ENCODE assay signal across 1 cellular context in the genomic region with DNA sequence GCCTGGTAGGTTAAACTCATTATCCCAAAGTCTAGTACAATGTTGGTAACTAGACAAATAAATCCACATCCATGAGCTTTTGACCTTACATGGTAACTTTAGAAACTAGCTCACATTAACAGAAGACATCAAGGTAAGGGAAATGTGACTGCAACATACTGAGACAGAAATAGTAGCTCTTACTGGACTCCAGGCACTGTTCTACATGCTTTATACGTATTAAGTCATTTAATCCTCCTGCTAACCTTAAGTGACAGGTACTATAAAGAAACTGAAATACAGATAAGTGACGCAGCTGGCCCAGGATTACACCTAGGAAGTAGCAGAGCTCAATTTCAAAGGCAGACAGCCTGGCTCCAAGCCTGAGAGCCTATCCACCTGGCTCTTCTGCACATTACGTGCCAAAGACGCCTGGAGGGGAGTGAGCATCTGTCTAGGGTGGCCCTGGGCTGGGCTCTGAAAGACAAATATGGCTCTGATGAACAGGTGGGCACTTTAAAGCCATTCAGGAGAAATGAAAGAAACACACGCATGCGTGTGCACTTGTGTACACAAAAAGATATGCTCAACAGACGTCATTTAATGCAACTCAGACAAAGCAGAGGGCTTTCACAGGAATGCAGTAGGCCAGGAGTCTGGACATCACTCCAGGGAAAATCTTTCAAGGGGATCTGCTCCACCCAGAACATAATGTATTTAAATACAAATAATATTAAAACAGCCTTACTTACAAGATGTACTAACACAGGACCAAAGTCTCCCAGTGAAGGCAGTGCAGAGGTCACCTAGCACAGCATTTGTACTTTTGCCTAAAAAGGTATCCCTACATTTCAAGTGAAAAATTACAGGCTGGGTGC.
TF ChIP-seq lines count a peak whose summit lies in the region.

No MANE protein-coding gene starts in this region.

TF ChIP-seq in HepG2, 621 proteins besides CTCF, POLR2A, EP300 and RAD21 (continued from another document and continues in another):
- TF ChIP-seq PRMT3 (CRISPR knock-in tag; IDR thresholded peaks at IDR 0.05; ENCODE audit: borderline replicate concordance, low read depth) (no peak), GATAD2A (CRISPR knock-in tag; IDR thresholded peaks at IDR 0.05) (peak; percentile 21; the same call in 1 of the 2 replicates), HNF4A (CRISPR knock-in tag; IDR thresholded peaks at IDR 0.05) (peak; percentile 35; the same call in 1 of the 2 replicates), ZNF335 (CRISPR knock-in tag; IDR thresholded peaks at IDR 0.05) (no peak), ZSCAN30 (CRISPR knock-in tag; IDR thresholded peaks at IDR 0.05) (no peak), ZNF652 (CRISPR knock-in tag; IDR thresholded peaks at IDR 0.05; ENCODE audit: borderline replicate concordance, low read depth) (peak; percentile 13; the same call in 1 of the 2 replicates), ZMYM4 (CRISPR knock-in tag; IDR thresholded peaks at IDR 0.05) (no peak), ATF1 (CRISPR knock-in tag; IDR thresholded peaks at IDR 0.05) (peak; percentile 33; the same call in 1 of the 2 replicates), ZNF296 (CRISPR knock-in tag; conservative IDR thresholded peaks at IDR 0.05) (no peak), ZBTB1 (CRISPR knock-in tag; IDR thresholded peaks at IDR 0.05; ENCODE audit: borderline replicate concordance) (no peak), RXRB (CRISPR knock-in tag; IDR thresholded peaks at IDR 0.05; ENCODE audit: borderline replicate concordance) (peak; percentile 33; the same call in 1 of the 2 replicates), ZNF251 (CRISPR knock-in tag; IDR thresholded peaks at IDR 0.05) (no peak), ZNF143 (CRISPR knock-in tag; IDR thresholded peaks at IDR 0.05) (no peak), CENPX (CRISPR knock-in tag; IDR thresholded peaks at IDR 0.05) (no peak), THYN1 (CRISPR knock-in tag; IDR thresholded peaks at IDR 0.05; ENCODE audit: borderline replicate concordance, low read depth) (no peak), GABPB1 (CRISPR knock-in tag; IDR thresholded peaks at IDR 0.05) (no peak), ZIK1 (CRISPR knock-in tag; IDR thresholded peaks at IDR 0.05; ENCODE audit: borderline replicate concordance, low read depth) (no peak), SRSF1 (optimal IDR thresholded peaks at IDR 0.05; ENCODE audit: low read depth, low read length) (no peak), ZBTB38 (CRISPR knock-in tag; IDR thresholded peaks at IDR 0.05) (peak; percentile 52; the same call in 1 of the 2 replicates), ZFP36 (IDR thresholded peaks at IDR 0.05; ENCODE audit: borderline replicate concordance, low read depth, low read length, partially characterized antibody) (no peak), NCOA1 (CRISPR knock-in tag; IDR thresholded peaks at IDR 0.05) (no peak), KDM3A (CRISPR knock-in tag; IDR thresholded peaks at IDR 0.05; ENCODE audit: low read depth) (no peak), HOXA9 (CRISPR knock-in tag; IDR thresholded peaks at IDR 0.05; ENCODE audit: borderline replicate concordance) (no peak), ZFAT (CRISPR knock-in tag; conservative IDR thresholded peaks at IDR 0.05) (no peak), ZNF326 (CRISPR knock-in tag; IDR thresholded peaks at IDR 0.05; ENCODE audit: borderline replicate concordance) (no peak)
- TF ChIP-seq, protein P1, sequence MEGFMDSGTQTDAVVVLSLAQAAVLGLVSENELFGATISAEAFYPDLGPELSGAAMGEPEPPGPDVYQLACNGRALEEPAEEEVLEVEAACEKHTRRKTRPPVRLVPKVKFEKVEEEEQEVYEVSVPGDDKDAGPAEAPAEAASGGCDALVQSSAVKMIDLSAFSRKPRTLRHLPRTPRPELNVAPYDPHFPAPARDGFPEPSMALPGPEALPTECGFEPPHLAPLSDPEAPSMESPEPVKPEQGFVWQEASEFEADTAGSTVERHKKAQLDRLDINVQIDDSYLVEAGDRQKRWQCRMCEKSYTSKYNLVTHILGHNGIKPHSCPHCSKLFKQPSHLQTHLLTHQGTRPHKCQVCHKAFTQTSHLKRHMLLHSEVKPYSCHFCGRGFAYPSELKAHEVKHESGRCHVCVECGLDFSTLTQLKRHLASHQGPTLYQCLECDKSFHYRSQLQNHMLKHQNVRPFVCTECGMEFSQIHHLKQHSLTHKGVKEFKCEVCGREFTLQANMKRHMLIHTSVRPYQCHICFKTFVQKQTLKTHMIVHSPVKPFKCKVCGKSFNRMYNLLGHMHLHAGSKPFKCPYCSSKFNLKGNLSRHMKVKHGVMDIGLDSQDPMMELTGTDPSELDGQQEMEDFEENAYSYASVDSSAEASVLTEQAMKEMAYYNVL (CRISPR knock-in tag; IDR thresholded peaks at IDR 0.05; ENCODE audit: borderline replicate concordance), result no peak
- TF ChIP-seq, protein P2, sequence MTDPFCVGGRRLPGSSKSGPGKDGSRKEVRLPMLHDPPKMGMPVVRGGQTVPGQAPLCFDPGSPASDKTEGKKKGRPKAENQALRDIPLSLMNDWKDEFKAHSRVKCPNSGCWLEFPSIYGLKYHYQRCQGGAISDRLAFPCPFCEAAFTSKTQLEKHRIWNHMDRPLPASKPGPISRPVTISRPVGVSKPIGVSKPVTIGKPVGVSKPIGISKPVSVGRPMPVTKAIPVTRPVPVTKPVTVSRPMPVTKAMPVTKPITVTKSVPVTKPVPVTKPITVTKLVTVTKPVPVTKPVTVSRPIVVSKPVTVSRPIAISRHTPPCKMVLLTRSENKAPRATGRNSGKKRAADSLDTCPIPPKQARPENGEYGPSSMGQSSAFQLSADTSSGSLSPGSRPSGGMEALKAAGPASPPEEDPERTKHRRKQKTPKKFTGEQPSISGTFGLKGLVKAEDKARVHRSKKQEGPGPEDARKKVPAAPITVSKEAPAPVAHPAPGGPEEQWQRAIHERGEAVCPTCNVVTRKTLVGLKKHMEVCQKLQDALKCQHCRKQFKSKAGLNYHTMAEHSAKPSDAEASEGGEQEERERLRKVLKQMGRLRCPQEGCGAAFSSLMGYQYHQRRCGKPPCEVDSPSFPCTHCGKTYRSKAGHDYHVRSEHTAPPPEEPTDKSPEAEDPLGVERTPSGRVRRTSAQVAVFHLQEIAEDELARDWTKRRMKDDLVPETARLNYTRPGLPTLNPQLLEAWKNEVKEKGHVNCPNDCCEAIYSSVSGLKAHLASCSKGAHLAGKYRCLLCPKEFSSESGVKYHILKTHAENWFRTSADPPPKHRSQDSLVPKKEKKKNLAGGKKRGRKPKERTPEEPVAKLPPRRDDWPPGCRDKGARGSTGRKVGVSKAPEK (CRISPR knock-in tag; IDR thresholded peaks at IDR 0.05; ENCODE audit: borderline replicate concordance), result no peak
- TF ChIP-seq, protein P3, sequence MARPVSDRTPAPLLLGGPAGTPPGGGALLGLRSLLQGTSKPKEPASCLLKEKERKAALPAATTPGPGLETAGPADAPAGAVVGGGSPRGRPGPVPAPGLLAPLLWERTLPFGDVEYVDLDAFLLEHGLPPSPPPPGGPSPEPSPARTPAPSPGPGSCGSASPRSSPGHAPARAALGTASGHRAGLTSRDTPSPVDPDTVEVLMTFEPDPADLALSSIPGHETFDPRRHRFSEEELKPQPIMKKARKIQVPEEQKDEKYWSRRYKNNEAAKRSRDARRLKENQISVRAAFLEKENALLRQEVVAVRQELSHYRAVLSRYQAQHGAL (CRISPR knock-in tag; IDR thresholded peaks at IDR 0.05; ENCODE audit: not compliant biosample characterization), result no peak
- TF ChIP-seq, protein P4, sequence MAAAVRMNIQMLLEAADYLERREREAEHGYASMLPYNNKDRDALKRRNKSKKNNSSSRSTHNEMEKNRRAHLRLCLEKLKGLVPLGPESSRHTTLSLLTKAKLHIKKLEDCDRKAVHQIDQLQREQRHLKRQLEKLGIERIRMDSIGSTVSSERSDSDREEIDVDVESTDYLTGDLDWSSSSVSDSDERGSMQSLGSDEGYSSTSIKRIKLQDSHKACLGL (CRISPR knock-in tag; IDR thresholded peaks at IDR 0.05), result no peak
- TF ChIP-seq, protein P5, sequence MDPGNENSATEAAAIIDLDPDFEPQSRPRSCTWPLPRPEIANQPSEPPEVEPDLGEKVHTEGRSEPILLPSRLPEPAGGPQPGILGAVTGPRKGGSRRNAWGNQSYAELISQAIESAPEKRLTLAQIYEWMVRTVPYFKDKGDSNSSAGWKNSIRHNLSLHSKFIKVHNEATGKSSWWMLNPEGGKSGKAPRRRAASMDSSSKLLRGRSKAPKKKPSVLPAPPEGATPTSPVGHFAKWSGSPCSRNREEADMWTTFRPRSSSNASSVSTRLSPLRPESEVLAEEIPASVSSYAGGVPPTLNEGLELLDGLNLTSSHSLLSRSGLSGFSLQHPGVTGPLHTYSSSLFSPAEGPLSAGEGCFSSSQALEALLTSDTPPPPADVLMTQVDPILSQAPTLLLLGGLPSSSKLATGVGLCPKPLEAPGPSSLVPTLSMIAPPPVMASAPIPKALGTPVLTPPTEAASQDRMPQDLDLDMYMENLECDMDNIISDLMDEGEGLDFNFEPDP (CRISPR knock-in tag; conservative IDR thresholded peaks at IDR 0.05), result no peak
- TF ChIP-seq, protein P6, sequence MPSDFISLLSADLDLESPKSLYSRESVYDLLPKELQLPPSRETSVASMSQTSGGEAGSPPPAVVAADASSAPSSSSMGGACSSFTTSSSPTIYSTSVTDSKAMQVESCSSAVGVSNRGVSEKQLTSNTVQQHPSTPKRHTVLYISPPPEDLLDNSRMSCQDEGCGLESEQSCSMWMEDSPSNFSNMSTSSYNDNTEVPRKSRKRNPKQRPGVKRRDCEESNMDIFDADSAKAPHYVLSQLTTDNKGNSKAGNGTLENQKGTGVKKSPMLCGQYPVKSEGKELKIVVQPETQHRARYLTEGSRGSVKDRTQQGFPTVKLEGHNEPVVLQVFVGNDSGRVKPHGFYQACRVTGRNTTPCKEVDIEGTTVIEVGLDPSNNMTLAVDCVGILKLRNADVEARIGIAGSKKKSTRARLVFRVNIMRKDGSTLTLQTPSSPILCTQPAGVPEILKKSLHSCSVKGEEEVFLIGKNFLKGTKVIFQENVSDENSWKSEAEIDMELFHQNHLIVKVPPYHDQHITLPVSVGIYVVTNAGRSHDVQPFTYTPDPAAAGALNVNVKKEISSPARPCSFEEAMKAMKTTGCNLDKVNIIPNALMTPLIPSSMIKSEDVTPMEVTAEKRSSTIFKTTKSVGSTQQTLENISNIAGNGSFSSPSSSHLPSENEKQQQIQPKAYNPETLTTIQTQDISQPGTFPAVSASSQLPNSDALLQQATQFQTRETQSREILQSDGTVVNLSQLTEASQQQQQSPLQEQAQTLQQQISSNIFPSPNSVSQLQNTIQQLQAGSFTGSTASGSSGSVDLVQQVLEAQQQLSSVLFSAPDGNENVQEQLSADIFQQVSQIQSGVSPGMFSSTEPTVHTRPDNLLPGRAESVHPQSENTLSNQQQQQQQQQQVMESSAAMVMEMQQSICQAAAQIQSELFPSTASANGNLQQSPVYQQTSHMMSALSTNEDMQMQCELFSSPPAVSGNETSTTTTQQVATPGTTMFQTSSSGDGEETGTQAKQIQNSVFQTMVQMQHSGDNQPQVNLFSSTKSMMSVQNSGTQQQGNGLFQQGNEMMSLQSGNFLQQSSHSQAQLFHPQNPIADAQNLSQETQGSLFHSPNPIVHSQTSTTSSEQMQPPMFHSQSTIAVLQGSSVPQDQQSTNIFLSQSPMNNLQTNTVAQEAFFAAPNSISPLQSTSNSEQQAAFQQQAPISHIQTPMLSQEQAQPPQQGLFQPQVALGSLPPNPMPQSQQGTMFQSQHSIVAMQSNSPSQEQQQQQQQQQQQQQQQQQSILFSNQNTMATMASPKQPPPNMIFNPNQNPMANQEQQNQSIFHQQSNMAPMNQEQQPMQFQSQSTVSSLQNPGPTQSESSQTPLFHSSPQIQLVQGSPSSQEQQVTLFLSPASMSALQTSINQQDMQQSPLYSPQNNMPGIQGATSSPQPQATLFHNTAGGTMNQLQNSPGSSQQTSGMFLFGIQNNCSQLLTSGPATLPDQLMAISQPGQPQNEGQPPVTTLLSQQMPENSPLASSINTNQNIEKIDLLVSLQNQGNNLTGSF (CRISPR knock-in tag; IDR thresholded peaks at IDR 0.05), result no peak
- TF ChIP-seq, protein P7, sequence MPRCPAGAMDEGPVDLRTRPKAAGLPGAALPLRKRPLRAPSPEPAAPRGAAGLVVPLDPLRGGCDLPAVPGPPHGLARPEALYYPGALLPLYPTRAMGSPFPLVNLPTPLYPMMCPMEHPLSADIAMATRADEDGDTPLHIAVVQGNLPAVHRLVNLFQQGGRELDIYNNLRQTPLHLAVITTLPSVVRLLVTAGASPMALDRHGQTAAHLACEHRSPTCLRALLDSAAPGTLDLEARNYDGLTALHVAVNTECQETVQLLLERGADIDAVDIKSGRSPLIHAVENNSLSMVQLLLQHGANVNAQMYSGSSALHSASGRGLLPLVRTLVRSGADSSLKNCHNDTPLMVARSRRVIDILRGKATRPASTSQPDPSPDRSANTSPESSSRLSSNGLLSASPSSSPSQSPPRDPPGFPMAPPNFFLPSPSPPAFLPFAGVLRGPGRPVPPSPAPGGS (CRISPR knock-in tag; IDR thresholded peaks at IDR 0.05), result peak; percentile 58; the same call in 1 of the 2 replicates
- TF ChIP-seq, protein P8, sequence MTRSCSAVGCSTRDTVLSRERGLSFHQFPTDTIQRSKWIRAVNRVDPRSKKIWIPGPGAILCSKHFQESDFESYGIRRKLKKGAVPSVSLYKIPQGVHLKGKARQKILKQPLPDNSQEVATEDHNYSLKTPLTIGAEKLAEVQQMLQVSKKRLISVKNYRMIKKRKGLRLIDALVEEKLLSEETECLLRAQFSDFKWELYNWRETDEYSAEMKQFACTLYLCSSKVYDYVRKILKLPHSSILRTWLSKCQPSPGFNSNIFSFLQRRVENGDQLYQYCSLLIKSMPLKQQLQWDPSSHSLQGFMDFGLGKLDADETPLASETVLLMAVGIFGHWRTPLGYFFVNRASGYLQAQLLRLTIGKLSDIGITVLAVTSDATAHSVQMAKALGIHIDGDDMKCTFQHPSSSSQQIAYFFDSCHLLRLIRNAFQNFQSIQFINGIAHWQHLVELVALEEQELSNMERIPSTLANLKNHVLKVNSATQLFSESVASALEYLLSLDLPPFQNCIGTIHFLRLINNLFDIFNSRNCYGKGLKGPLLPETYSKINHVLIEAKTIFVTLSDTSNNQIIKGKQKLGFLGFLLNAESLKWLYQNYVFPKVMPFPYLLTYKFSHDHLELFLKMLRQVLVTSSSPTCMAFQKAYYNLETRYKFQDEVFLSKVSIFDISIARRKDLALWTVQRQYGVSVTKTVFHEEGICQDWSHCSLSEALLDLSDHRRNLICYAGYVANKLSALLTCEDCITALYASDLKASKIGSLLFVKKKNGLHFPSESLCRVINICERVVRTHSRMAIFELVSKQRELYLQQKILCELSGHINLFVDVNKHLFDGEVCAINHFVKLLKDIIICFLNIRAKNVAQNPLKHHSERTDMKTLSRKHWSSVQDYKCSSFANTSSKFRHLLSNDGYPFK (CRISPR knock-in tag; IDR thresholded peaks at IDR 0.05; ENCODE audit: borderline replicate concordance), result no peak
- TF ChIP-seq, protein P9, sequence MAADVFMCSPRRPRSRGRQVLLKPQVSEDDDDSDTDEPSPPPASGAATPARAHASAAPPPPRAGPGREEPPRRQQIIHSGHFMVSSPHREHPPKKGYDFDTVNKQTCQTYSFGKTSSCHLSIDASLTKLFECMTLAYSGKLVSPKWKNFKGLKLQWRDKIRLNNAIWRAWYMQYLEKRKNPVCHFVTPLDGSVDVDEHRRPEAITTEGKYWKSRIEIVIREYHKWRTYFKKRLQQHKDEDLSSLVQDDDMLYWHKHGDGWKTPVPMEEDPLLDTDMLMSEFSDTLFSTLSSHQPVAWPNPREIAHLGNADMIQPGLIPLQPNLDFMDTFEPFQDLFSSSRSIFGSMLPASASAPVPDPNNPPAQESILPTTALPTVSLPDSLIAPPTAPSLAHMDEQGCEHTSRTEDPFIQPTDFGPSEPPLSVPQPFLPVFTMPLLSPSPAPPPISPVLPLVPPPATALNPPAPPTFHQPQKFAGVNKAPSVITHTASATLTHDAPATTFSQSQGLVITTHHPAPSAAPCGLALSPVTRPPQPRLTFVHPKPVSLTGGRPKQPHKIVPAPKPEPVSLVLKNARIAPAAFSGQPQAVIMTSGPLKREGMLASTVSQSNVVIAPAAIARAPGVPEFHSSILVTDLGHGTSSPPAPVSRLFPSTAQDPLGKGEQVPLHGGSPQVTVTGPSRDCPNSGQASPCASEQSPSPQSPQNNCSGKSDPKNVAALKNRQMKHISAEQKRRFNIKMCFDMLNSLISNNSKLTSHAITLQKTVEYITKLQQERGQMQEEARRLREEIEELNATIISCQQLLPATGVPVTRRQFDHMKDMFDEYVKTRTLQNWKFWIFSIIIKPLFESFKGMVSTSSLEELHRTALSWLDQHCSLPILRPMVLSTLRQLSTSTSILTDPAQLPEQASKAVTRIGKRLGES (CRISPR knock-in tag; IDR thresholded peaks at IDR 0.05; ENCODE audit: borderline replicate concordance), result no peak
